In the genomic region with DNA sequence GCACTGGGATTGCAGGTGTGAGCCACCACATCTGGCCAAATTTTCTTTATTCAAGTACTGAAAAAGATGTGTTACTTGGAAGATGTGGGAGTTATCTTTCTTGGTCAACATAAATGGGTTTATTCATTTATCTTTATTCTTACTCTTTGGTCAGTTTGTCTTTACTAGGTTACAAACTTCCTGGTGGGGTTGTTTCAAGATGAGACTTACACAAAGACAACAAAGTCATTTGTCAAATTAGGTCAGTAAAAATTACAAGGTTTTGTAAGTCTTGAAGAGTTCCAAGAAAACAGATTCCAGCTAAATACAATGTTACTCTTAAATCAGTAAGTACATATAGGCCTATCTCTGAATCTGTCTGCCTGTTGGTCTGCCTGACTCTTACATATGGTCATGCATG, we compare ENCODE assay signal across 26 cellular contexts.
"Had no signal": no experiment of that assay in that cellular context is flagged by ENCODE, and none has a peak within 500 bp of the region (broad histone marks: within the 10 kb centered on the region; RNA-seq: fewer than 3 reads in every experiment).

No MANE protein-coding gene starts in this region.

- H3K27ac Mint-ChIP-seq: activated T-helper 1 cell treated with anti-CD3 and anti-CD28 coated beads, Interleukin-12 subunit alpha, Interleukin-12 subunit beta, Interleukin-2, Interleukin-4 antibody, amounts not matched to agents 30 ng/mL and 10 ng/mL and 1 ng/mL, durations not matched to agents 14 hours and 24 hours and 36 hours; nephron; progenitor cell of endocrine pancreas had no signal

- H3K9me3 ChIP-seq: adrenal gland, body of pancreas, left lung, lower lobe of right lung, ovary, right lobe of liver, upper lobe of left lung, vagina had no signal

- H3K27ac ChIP-seq: adrenal gland, body of pancreas, coronary artery, dorsolateral prefrontal cortex, left lung, lower lobe of right lung, ovary, right lobe of liver, upper lobe of left lung, vagina had no signal

- H3K36me3 ChIP-seq: ovary had no signal

- H3K4me1 ChIP-seq: adrenal gland, lower lobe of right lung, right lobe of liver, upper lobe of left lung, vagina had no signal

- H3K9me3 Mint-ChIP-seq: stimulated activated naive CD8-positive, alpha-beta T cell treated with anti-CD3 and anti-CD28 coated beads, Interleukin-15, amount 100 ng/mL, for 72 hours had no signal

- H3K4me3 ChIP-seq: adrenal gland, body of pancreas, coronary artery, dorsolateral prefrontal cortex, left lung, lower lobe of right lung, ovary, right lobe of liver, upper lobe of left lung, vagina had no signal

- H3K27me3 Mint-ChIP-seq: progenitor cell of endocrine pancreas; stimulated activated naive CD8-positive, alpha-beta T cell treated with anti-CD3 and anti-CD28 coated beads, Interleukin-15, amount 100 ng/mL, for 72 hours had no signal

- H3K4me1 Mint-ChIP-seq: nephron had no signal

- ATAC-seq: body of pancreas; left lung; lower lobe of right lung; SK-N-SH treated with all-trans-retinoic acid at 6 μM for 48 hours; stimulated activated naive CD8-positive, alpha-beta T cell treated with anti-CD3 and anti-CD28 coated beads, Interleukin-15, amount 100 ng/mL, for 72 hours had no signal

- H3K4me3 Mint-ChIP-seq: activated T-helper 1 cell treated with anti-CD3 and anti-CD28 coated beads, Interleukin-12 subunit alpha, Interleukin-12 subunit beta, Interleukin-2, Interleukin-4 antibody, amounts not matched to agents 30 ng/mL and 10 ng/mL and 1 ng/mL, durations not matched to agents 14 hours and 24 hours and 36 hours; nephron; stimulated activated naive CD8-positive, alpha-beta T cell treated with anti-CD3 and anti-CD28 coated beads, Interleukin-15, amount 100 ng/mL, for 72 hours had no signal

- DNase-seq: activated CD4-positive, alpha-beta T cell treated with anti-CD3 and anti-CD28 coated beads, Interleukin-2, amount 50 U/mL, for 1 hour; activated CD4-positive, CD25-positive, alpha-beta regulatory T cell treated with anti-CD3 and anti-CD28 coated beads, Interleukin-2, amount 50 U/mL, for 72 hours; activated gamma-delta T cell treated with Interleukin-2 at 50 U/mL for 16 hours; activated naive CD4-positive, alpha-beta T cell treated with anti-CD3 and anti-CD28 coated beads, Interleukin-2, amount 50 U/mL, for 16 hours; adrenal gland; aorta; body of pancreas; dorsolateral prefrontal cortex; effector memory CD4-positive, alpha-beta T cell; glutamatergic neuron; left lung; lower lobe of right lung; mesenchymal stem cell; ovary; right lobe of liver; stimulated activated CD4-positive, alpha-beta T cell treated with anti-CD3 and anti-CD28 coated beads, Interleukin-2, amount 100 ng/mL, for 48 hours; stimulated activated naive CD8-positive, alpha-beta T cell treated with anti-CD3 and anti-CD28 coated beads, Interleukin-15, amount 100 ng/mL, for 72 hours; substantia nigra; T-helper 2 cell; upper lobe of left lung had no signal

- H3K27me3 ChIP-seq: adrenal gland, body of pancreas, dorsolateral prefrontal cortex, left lung, ovary, right lobe of liver, upper lobe of left lung, vagina had no signal
